In the genomic region with DNA sequence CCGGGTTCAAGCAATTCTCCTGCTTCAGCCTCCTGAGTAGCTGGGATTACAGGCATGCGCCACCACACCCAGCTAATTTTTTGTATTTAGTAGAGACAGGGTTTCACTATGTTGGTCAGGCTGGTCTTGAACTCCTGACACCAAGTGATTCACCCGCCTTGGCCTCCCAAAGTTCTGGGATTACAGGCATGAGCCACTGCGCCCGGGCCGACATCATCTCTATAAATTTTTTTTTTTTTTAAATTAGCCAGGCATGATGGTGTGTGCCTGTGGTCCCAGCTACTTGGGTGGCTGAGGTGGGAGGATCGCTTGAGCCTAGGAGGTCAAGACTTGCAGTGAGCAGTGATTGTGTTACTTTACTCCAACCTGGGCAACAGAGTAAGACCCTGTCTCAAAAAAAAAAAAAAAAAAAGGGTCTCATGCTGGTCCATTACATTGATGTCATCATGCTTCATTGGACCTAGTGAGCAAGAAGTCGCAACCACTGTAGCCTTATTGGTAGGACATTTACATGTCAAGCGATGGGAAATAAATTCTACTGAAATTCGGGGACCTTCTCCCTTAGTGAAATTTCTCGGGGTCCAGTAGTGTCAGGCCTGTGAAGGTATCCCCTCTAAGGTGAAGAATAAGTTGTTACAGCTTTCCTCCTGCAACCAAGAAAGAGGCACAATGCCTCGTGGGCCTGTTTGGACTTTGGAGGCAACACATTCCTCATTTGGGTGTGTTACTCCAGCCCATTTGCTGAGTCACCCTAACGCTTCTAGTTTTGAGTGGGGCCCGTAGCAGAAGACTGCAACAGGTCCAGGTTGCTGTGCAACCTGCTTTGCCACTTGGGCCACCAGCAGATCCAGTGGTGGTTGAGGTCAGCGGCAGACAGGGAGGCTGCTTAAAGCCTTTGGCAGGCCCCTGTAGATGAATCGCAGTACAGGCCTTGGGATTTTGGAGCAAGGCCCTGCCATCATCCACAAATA, we compare ENCODE assay signal across 8 cellular contexts. TPM values are rescaled to one million over a fixed set of nuclear protein-coding genes. Genes with fewer than 3 reads are reported as not detected.
DNase-seq lines count a peak whose midpoint lies in the region; ATAC-seq and TF ChIP-seq lines count a peak whose summit lies in the region.
"Not testable (repeated sequence)": the region's sequence is repeated elsewhere in the genome, so short reads cannot be mapped to it uniquely, and the experiment has no call there.

No MANE protein-coding gene starts in this region.

- H3K4me1 Mint-ChIP-seq in activated CD4-positive, alpha-beta T cell treated with anti-CD3 and anti-CD28 coated beads for 36 hours, result not testable (repeated sequence)
- peaks cover 38% of the 10 kb centered on the region for H3K4me1 Mint-ChIP-seq in dendritic cell treated with granulocyte-macrophage colony-stimulating factor and Interleukin-4, amounts not matched to agents 40 ng/mL and 50 ng/mL, for 4 days (ENCODE audit: low read depth)

- peak overlapping the region in 3 of 4 donors; percentile 53 to 87 (median 83) for H3K27ac ChIP-seq in gastroesophageal sphincter
- peak overlapping the region; percentile 32 to 81 (median 70) for H3K27ac ChIP-seq in stomach

- not testable (repeated sequence) for ATAC-seq in activated CD4-positive, alpha-beta T cell treated with anti-CD3 and anti-CD28 coated beads for 36 hours
- peak; percentile 31 for ATAC-seq in gastroesophageal sphincter

- not testable (repeated sequence) for H3K27me3 ChIP-seq in gastroesophageal sphincter, stomach

- H3K27me3 Mint-ChIP-seq in activated CD4-positive, alpha-beta T cell treated with anti-CD3 and anti-CD28 coated beads for 36 hours, result not testable (repeated sequence)
- H3K27me3 Mint-ChIP-seq in dendritic cell treated with granulocyte-macrophage colony-stimulating factor and Interleukin-4, amounts not matched to agents 40 ng/mL and 50 ng/mL, for 4 days, result peaks cover 35% of the 10 kb centered on the region

- not testable (repeated sequence) for H3K9me3 Mint-ChIP-seq in activated CD4-positive, alpha-beta T cell treated with anti-CD3 and anti-CD28 coated beads for 36 hours (ENCODE audit: low read depth); dendritic cell treated with granulocyte-macrophage colony-stimulating factor and Interleukin-4, amounts not matched to agents 40 ng/mL and 50 ng/mL, for 4 days

- POLR2A ChIA-PET in activated CD4-positive, alpha-beta T cell treated with anti-CD3 and anti-CD28 coated beads for 36 hours (lab: Charles Lee), result interaction anchor here (0.7 kb wide), 1 partner anchor 211 kb away, joined by 5 read pairs; no protein-coding TSS in a partner anchor

- CTCF ChIA-PET in activated CD4-positive, alpha-beta T cell treated with anti-CD3 and anti-CD28 coated beads for 36 hours (lab: Charles Lee), result not testable (repeated sequence)

- WGBS in gastroesophageal sphincter (ENCODE audit: low coverage in 1 of 2), 2 donors, result 66 to 71% methylated on average over 4 to 14 of the region's 16 CpGs
- 69 to 85% (median 74%) methylated on average over 14 to 16 of the region's 16 CpGs for WGBS in stomach, 5 donors

- H3K9me3 ChIP-seq in gastroesophageal sphincter, stomach: not testable (repeated sequence)

- not testable (repeated sequence) for H3K36me3 ChIP-seq in gastroesophageal sphincter
- H3K36me3 ChIP-seq in stomach, result peaks cover 0 to 11% (median 2%) of the 10 kb centered on the region in 4 donors

- not testable (repeated sequence) for H3K4me3 Mint-ChIP-seq in activated CD4-positive, alpha-beta T cell treated with anti-CD3 and anti-CD28 coated beads for 36 hours; dendritic cell treated with granulocyte-macrophage colony-stimulating factor and Interleukin-4, amounts not matched to agents 40 ng/mL and 50 ng/mL, for 4 days

- TF ChIP-seq CTCF in gastroesophageal sphincter (IDR thresholded peaks at IDR 0.05); stomach (IDR thresholded peaks at IDR 0.05): not testable (repeated sequence)

- peak overlapping the region; percentile 33 for H3K27ac Mint-ChIP-seq in activated CD4-positive, alpha-beta T cell treated with anti-CD3 and anti-CD28 coated beads for 36 hours
- peak overlapping the region; percentile 62 for H3K27ac Mint-ChIP-seq in dendritic cell treated with granulocyte-macrophage colony-stimulating factor and Interleukin-4, amounts not matched to agents 40 ng/mL and 50 ng/mL, for 4 days

- H3K4me3 ChIP-seq in gastroesophageal sphincter, stomach: not testable (repeated sequence)

- TF ChIP-seq EP300 in gastroesophageal sphincter (IDR thresholded peaks at IDR 0.05); stomach (IDR thresholded peaks at IDR 0.05): not testable (repeated sequence)

- TF ChIP-seq POLR2A in gastroesophageal sphincter (IDR thresholded peaks at IDR 0.05); stomach (IDR thresholded peaks at IDR 0.05): not testable (repeated sequence)

- peaks cover 17 to 100% (median 62%) of the 10 kb centered on the region in 3 donors for H3K4me1 ChIP-seq in gastroesophageal sphincter
- H3K4me1 ChIP-seq in stomach, result peaks cover 50 to 98% (median 58%) of the 10 kb centered on the region in 4 donors

- DNase-seq in AG08395 (ENCODE audit: low spot score) (peak; percentile 38), H4 (ENCODE audit: low spot score) (peak; percentile 45), NCI-H226 (peak; percentile 84), mucosa of gallbladder (ENCODE audit: low spot score) (peak; percentile 84), stomach (peak; percentile 71)
- not testable (repeated sequence) for DNase-seq in activated CD4-positive, alpha-beta T cell treated with anti-CD3 and anti-CD28 coated beads for 36 hours

- not testable (repeated sequence) for H3K36me3 Mint-ChIP-seq in activated CD4-positive, alpha-beta T cell treated with anti-CD3 and anti-CD28 coated beads for 36 hours (ENCODE audit: low read depth); dendritic cell treated with granulocyte-macrophage colony-stimulating factor and Interleukin-4, amounts not matched to agents 40 ng/mL and 50 ng/mL, for 4 days (ENCODE audit: low read depth)

- intact Hi-C loops in activated CD4-positive, alpha-beta T cell treated with anti-CD3 and anti-CD28 coated beads for 36 hours (cut with DNase I, micrococcal nuclease); dendritic cell treated with granulocyte-macrophage colony-stimulating factor and Interleukin-4, amounts not matched to agents 40 ng/mL and 50 ng/mL, for 4 days (cut with micrococcal nuclease); stomach (cut with DNase I; ENCODE audit: low total_unique reads): not testable (repeated sequence)

RNA-seq across cellular contexts. Expression of a gene that starts 7.2 kb away (rescaled TPM):
- 10.6 and 12.2 TPM in 2 replicates for total RNA-seq in H4 (2014; rRNA removed; shearing (Covaris generic))
- 1 to 10 TPM; 5.7 to 6.8 TPM for total RNA-seq in activated CD4-positive, alpha-beta T cell treated with anti-CD3 and anti-CD28 coated beads for 36 hours
- total RNA-seq in gastroesophageal sphincter (100 to 1,000 TPM in 2 of 4 donors, 10 to 100 TPM in 2; 56.3 to 111 (median 99.5) TPM), mucosa of gallbladder (25.3 TPM), stomach (10 to 100 TPM in 4 of 5 donors, 1 to 10 TPM in 1; 2.3 to 28.7 (median 15.1) TPM)
- 10 to 100 TPM in 2 of 3 donors, 1 to 10 TPM in 1; 9.4 to 26.3 (median 14.7) TPM for polyA plus RNA-seq in stomach
